ENCODE assay signal across 24 cellular contexts in the genomic region with DNA sequence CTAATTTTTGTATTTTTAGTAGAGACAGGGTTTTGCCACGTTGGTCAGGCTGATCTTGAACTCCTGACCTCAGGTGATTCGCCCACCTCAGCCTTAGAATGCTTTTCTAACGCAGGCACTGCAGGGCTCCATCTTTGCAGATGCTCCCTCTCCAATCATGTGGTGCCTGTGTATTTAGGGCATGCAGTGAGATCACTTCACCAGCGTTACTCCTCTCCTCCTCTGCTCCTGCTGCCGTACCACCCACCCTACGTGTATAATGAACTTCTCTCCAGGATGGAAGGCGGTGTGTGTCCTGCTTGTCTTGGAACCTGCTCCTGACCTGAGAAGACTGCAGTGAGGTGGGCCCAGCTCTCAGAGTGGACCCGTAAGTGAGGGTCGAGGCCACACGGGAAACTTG. TPM values are rescaled to one million over a fixed set of nuclear protein-coding genes. Genes with fewer than 3 reads are reported as not detected.
DNase-seq lines count a peak whose midpoint lies in the region; ATAC-seq and TF ChIP-seq lines count a peak whose summit lies in the region.
"Had no signal": no experiment of that assay in that cellular context is flagged by ENCODE, and none has a peak within 500 bp of the region (broad histone marks: within the 10 kb centered on the region; RNA-seq: fewer than 3 reads in every experiment).

No MANE protein-coding gene starts in this region.

- DNase-seq in H7 (peak; percentile 27), neuronal stem cell (ENCODE audit: low spot score) (no peak), heart left ventricle (no peak), occipital lobe (lab: John Stamatoyannopoulos, UW) (no peak)
- DNase-seq: BE2C; C1 segment of cervical spinal cord; CD4-positive, CD25-positive, alpha-beta regulatory T cell; CD8-positive, alpha-beta memory T cell; COR-L47; DMS 273 treated with DMSO at 0.1 percent for 48 hours; DMS53; DND-41; EL; HFFc6; IMR-90 had no signal

- no peak overlapping the region for H2BK120ac ChIP-seq in neuronal stem cell (ENCODE audit: low read depth, low read length)

- no peak overlapping the region for H3K4ac ChIP-seq in neuronal stem cell (ENCODE audit: low read length)

- no peaks in the 10 kb centered on the region for H3K27me3 ChIP-seq in H7 (ENCODE audit: control insufficient read depth, insufficient read depth, low read length)
- H3K27me3 ChIP-seq in neuronal stem cell (ENCODE audit: control insufficient read depth in 3 of 3, insufficient read depth in 3 of 3, low read depth in 1 of 3, low read length in 3 of 3) = no peaks in the 10 kb centered on the region
- H3K27me3 ChIP-seq in heart left ventricle = no peaks in the 10 kb centered on the region
- H3K27me3 ChIP-seq: BE2C had no signal

- peak overlapping the region; percentile 32 for H3K9ac ChIP-seq in neuronal stem cell (ENCODE audit: low read depth, low read length, poor library complexity)

- H3K36me3 ChIP-seq in H7 (replicated peaks; ENCODE audit: control insufficient read depth, insufficient read depth, low read length) (peaks cover 5% of the 10 kb centered on the region), neuronal stem cell (replicated peaks in 1 of 2; ENCODE audit: control insufficient read depth in 2 of 2, insufficient read depth in 2 of 2, low read length in 2 of 2) (peaks cover 15 to 33% of the 10 kb centered on the region in 2 donors), heart left ventricle (peaks cover 0 to 46% (median 27%) of the 10 kb centered on the region in 9 donors)

- H4K8ac ChIP-seq in neuronal stem cell (ENCODE audit: low read depth, low read length) = no peak overlapping the region

- H4K91ac ChIP-seq in neuronal stem cell (ENCODE audit: low read depth, low read length, poor library complexity) = no peak overlapping the region

- H2BK5ac ChIP-seq in neuronal stem cell (ENCODE audit: low read length) = no peak overlapping the region

- no peak overlapping the region for H3K18ac ChIP-seq in neuronal stem cell (ENCODE audit: low read length)

- no peaks in the 10 kb centered on the region for H3K79me1 ChIP-seq in neuronal stem cell (ENCODE audit: low read depth, low read length)

- H3K27ac ChIP-seq in cingulate gyrus (ENCODE audit: low read depth, low read length) (peak overlapping the region; percentile 26), neuronal stem cell (replicated peaks; ENCODE audit: low read length) (no peak overlapping the region), temporal lobe (ENCODE audit: low read depth, low read length) (peak overlapping the region; percentile 37), heart left ventricle (no peak overlapping the region)

- H2BK15ac ChIP-seq in neuronal stem cell (ENCODE audit: low read length) = no peak overlapping the region

- ATAC-seq in heart left ventricle (no peak), GM21528 (IDR thresholded peaks at IDR 0.05; ENCODE audit: low FRiP score, unreplicated experiment) (no peak)
- ATAC-seq: GM12878, HCT116, K562 had no signal

- intact Hi-C loops in heart left ventricle (cut with DNase I) = loop anchor here in 1 of 10 donors (5.0 kb wide), 1 partner anchor 41 kb away; no protein-coding TSS in a partner anchor

- WGBS in neuronal stem cell (ENCODE audit: extremely low coverage in 2 of 2, insufficient read length in 2 of 2, insufficient replicate concordance in 1 of 2), 2 donors = no CpG with 5 or more reads among the region's 10 CpGs
- WGBS in heart left ventricle, 4 donors = 88 to 91% (median 90%) methylated on average over 10 of the region's 10 CpGs

- H3K4me3 ChIP-seq in H7 (ENCODE audit: insufficient read depth, low read depth, low read length) (no peak overlapping the region), neuronal stem cell (ENCODE audit: low read length in 2 of 2) (no peak overlapping the region), heart left ventricle (no peak overlapping the region)
- H3K4me3 ChIP-seq: GM12878, K562 had no signal

- H3K14ac ChIP-seq in neuronal stem cell (ENCODE audit: low read length) = no peak overlapping the region

- no peak overlapping the region for H2BK12ac ChIP-seq in neuronal stem cell (ENCODE audit: low read length)

- no peak overlapping the region for H3K4me2 ChIP-seq in neuronal stem cell (ENCODE audit: insufficient read depth, low read length, poor library complexity, severe bottlenecking)

- no peak for TF ChIP-seq POLR2A in heart left ventricle (IDR thresholded peaks at IDR 0.05)

- H3K23ac ChIP-seq in neuronal stem cell (ENCODE audit: low read depth, low read length, poor library complexity) = no peak overlapping the region

- no peak overlapping the region for H2AFZ ChIP-seq in neuronal stem cell (ENCODE audit: low read length)

- no peak overlapping the region for H2AK5ac ChIP-seq in neuronal stem cell (ENCODE audit: low read depth, low read length)

- TF ChIP-seq CTCF in heart left ventricle (IDR thresholded peaks at IDR 0.05) = no peak

- H3K9me3 ChIP-seq in neuronal stem cell (replicated peaks in 1 of 2; ENCODE audit: control insufficient read depth in 2 of 2, insufficient read depth in 1 of 2, low read depth in 1 of 2, low read length in 2 of 2) (peaks cover 4 to 6% of the 10 kb centered on the region in 2 donors), heart left ventricle (no peaks in the 10 kb centered on the region)
- H3K9me3 ChIP-seq: BE2C had no signal

- H3K4me1 ChIP-seq in neuronal stem cell (ENCODE audit: control insufficient read depth in 2 of 2, insufficient read depth in 1 of 2, low read depth in 1 of 2, low read length in 2 of 2) = no peaks in the 10 kb centered on the region
- no peaks in the 10 kb centered on the region for H3K4me1 ChIP-seq in heart left ventricle
- H3K4me1 ChIP-seq: BE2C had no signal

RNA-seq across cellular contexts. Expression of a gene that starts 13.6 kb away (rescaled TPM):
- total RNA-seq in H7 (2014; rRNA removed; shearing (Covaris generic)) = not detected in 2 replicates
- polyA plus RNA-seq in neuronal stem cell (2013, experiment 1 of 2) = 0.03 TPM
- 0.06 TPM for polyA plus RNA-seq in neuronal stem cell (2013, experiment 2 of 2)
- under 0.01 TPM for total RNA-seq in temporal lobe
- total RNA-seq in heart left ventricle = under 1 TPM in 2 of 9 donors, not detected in 7; 0.15 to 0.87 TPM
- under 1 TPM; 0.08 TPM for polyA plus RNA-seq in heart left ventricle
- 0.16 TPM for total RNA-seq in occipital lobe
- total RNA-seq: A172; CD4-positive, CD25-positive, alpha-beta regulatory T cell; CD8-positive, alpha-beta memory T cell; G401; GM12878; H1; IMR-90; K562 had no signal
- polyA plus RNA-seq: H1, IMR-90 had no signal

RNA-seq across cellular contexts. Expression of a gene that starts 22.3 kb away (rescaled TPM):
- 14.3 and 21.2 TPM in 2 replicates for total RNA-seq in H7 (2014; rRNA removed; shearing (Covaris generic))
- polyA plus RNA-seq in neuronal stem cell (2013, experiment 1 of 2) = 4.0 TPM
- 3.8 TPM for polyA plus RNA-seq in neuronal stem cell (2013, experiment 2 of 2)
- total RNA-seq in temporal lobe (5.2 TPM), heart left ventricle (10 to 100 TPM in 7 of 9 donors, 1 to 10 TPM in 2; 7.3 to 30.5 (median 13.5) TPM), occipital lobe (5.0 TPM)
- polyA plus RNA-seq in heart left ventricle = 10 to 100 TPM; 14.0 to 44.7 TPM

RNA-seq across cellular contexts. Expression of a gene that starts 22.7 kb away (rescaled TPM):
- total RNA-seq in H7 (2014; rRNA removed; shearing (Covaris generic)) = 0.11 TPM in 1 of 2 replicates, not detected in the other
- not detected for polyA plus RNA-seq in neuronal stem cell (2013, experiment 1 of 2)
- not detected for polyA plus RNA-seq in neuronal stem cell (2013, experiment 2 of 2)
- total RNA-seq in temporal lobe (not detected), heart left ventricle (under 1 TPM in 8 of 9 donors, not detected in 1; 0.09 to 0.61 (median 0.24) TPM), occipital lobe (not detected)
- under 1 TPM in 1 of 2 donors, not detected in 1; 0.34 TPM for polyA plus RNA-seq in heart left ventricle
- total RNA-seq: G401, GM12878, H1, HFFc6, IMR-90, K562 had no signal

RNA-seq across cellular contexts. Expression of a gene that starts 42.0 kb away (rescaled TPM):
- 13.7 and 19.3 TPM in 2 replicates for total RNA-seq in H7 (2014; rRNA removed; shearing (Covaris generic))
- polyA plus RNA-seq in neuronal stem cell (2013, experiment 1 of 2) = 16.4 TPM
- 16.7 TPM for polyA plus RNA-seq in neuronal stem cell (2013, experiment 2 of 2)
- 6.4 TPM for total RNA-seq in temporal lobe
- 1 to 10 TPM; 1.7 to 9.2 (median 3.3) TPM for total RNA-seq in heart left ventricle
- 1 to 10 TPM; 3.4 to 5.2 TPM for polyA plus RNA-seq in heart left ventricle
- total RNA-seq in occipital lobe = 7.0 TPM

Comparison
In these comparisons a context has a peak if more than half of its experiments do, and no peak if none do; other contexts are left out.
1. H3K27ac ChIP-seq: peak in cingulate gyrus (single experiment) and temporal lobe (single experiment); none in neuronal stem cell (single experiment) and heart left ventricle (0 of 12).